30 cellular contexts compared by ENCODE assay signal in the genomic region with DNA sequence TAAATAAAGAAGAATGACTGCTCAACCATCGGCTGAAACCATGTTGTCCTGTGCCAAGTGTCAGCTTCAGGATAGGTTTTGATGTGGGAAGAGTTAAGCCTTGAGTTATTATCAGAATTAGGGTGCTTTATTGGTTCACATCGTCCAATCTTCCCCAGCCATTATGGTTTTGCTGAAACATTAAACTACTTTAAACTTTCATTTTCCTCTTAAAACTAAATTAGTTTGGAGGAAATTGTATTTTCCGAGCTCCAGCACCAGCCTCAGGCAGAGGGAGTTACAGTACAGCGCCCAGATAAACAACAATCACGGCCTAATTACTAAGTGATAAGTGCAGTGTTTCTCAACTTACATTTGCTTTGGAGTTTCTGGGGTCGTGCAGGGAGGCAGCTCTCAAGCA.
"Had no signal": no experiment of that assay in that cellular context is flagged by ENCODE, and none has a peak within 500 bp of the region (broad histone marks: within the 10 kb centered on the region; RNA-seq: fewer than 3 reads in every experiment).

No MANE protein-coding gene starts in this region.

- DNase-seq: activated effector memory CD4-positive, alpha-beta T cell treated with anti-CD3 and anti-CD28 coated beads, Interleukin-2, amount 50 U/mL, for 16 hours; activated gamma-delta T cell; activated gamma-delta T cell treated with Interleukin-2 at 50 U/mL for 16 hours; activated naive CD4-positive, alpha-beta T cell; activated naive CD4-positive, alpha-beta T cell treated with anti-CD3 and anti-CD28 coated beads for 36 hours; activated naive CD4-positive, alpha-beta T cell treated with anti-CD3 and anti-CD28 coated beads, Interleukin-2, amount 10 ng/mL, durations not matched to agents 7 days and 5 days; activated naive CD4-positive, alpha-beta T cell treated with anti-CD3 and anti-CD28 coated beads, Interleukin-2, amount 50 U/mL, for 16 hours; activated naive CD4-positive, alpha-beta T cell treated with Interleukin-2 at 50 U/mL for 16 hours; activated naive CD8-positive, alpha-beta T cell treated with anti-CD3 and anti-CD28 coated beads for 36 hours; activated naive CD8-positive, alpha-beta T cell treated with anti-CD3 and anti-CD28 coated beads, Interleukin-2, amount 10 ng/mL, durations not matched to agents 7 days and 5 days; activated naive CD8-positive, alpha-beta T cell treated with anti-CD3 and anti-CD28 coated beads, Interleukin-2, amount 50 U/mL, for 24 hours; activated T-cell treated with anti-CD3 and anti-CD28 coated beads, Interleukin-2, amount 50 U/mL, for 24 hours; activated T-cell treated with anti-CD3 and anti-CD28 coated beads, Interleukin-2, amount 50 U/mL, for 4 hours; activated T-cell treated with anti-CD3 and anti-CD28 coated beads, Interleukin-2, amount 50 U/mL, for 48 hours; activated T-cell treated with anti-CD3 and anti-CD28 coated beads, Interleukin-2, amount 50 U/mL, for 72 hours; amniotic stem cell; amygdala; anterior cingulate cortex; aorta; body of pancreas; brain microvascular endothelial cell; caudate nucleus; central memory CD4-positive, alpha-beta T cell; cerebellar nuclear complex had no signal

- H3K4me3 ChIP-seq: adrenal gland, ascending aorta, body of pancreas, breast epithelium, cardiac muscle cell had no signal

- H3K36me3 ChIP-seq: adrenal gland, ascending aorta, brain microvascular endothelial cell, breast epithelium, cardiac muscle cell had no signal

- ATAC-seq: activated naive CD4-positive, alpha-beta T cell treated with anti-CD3 and anti-CD28 coated beads, Interleukin-2, amount 50 U/mL, for 72 hours; activated naive CD8-positive, alpha-beta T cell treated with anti-CD3 and anti-CD28 coated beads, Interleukin-2, amount 50 U/mL, for 24 hours; activated T-cell treated with anti-CD3 and anti-CD28 coated beads, Interleukin-2, amount 50 U/mL, for 4 hours; activated T-cell treated with anti-CD3 and anti-CD28 coated beads, Interleukin-2, amount 50 U/mL, for 72 hours; activated T-helper 17 cell treated with anti-CD3 and anti-CD28 coated beads, Interleukin-2, amount 50 U/mL, for 72 hours; body of pancreas had no signal

- H3K4me1 ChIP-seq: adrenal gland, ascending aorta, breast epithelium had no signal

- H3K9me3 ChIP-seq: adrenal gland, ascending aorta, body of pancreas, breast epithelium had no signal

- H3K27me3 ChIP-seq: adrenal gland, ascending aorta, body of pancreas, brain microvascular endothelial cell had no signal

- H3K27ac ChIP-seq: adrenal gland, ascending aorta, body of pancreas, brain microvascular endothelial cell, breast epithelium, cardiac muscle cell had no signal
